10 cellular contexts compared by ENCODE assay signal in genomic region chr1:154797175-154797574, GRCh38.
"Had no signal": no experiment of that assay in that cellular context is flagged by ENCODE, and none has a peak within 500 bp of the region (broad histone marks: within the 10 kb centered on the region; RNA-seq: fewer than 3 reads in every experiment).

No MANE protein-coding gene starts in this region.

- H3K36me3 ChIP-seq: HAP-1 had no signal

- H3K4me3 ChIP-seq: GM23248, GM23338, HAP-1 had no signal

- H3K4me2 ChIP-seq: GM23338 had no signal

- H3K9ac ChIP-seq: GM23248 had no signal

- H2AFZ ChIP-seq: GM23248, GM23338 had no signal

- H3K27ac ChIP-seq: GM23248 had no signal

- ATAC-seq: GM23338, HCT116 had no signal

- H3K9me3 ChIP-seq: HAP-1 had no signal

- DNase-seq: GM23248, GOT3, H7, H9, HCEC 1CT, HFFc6 had no signal

- H3K4me1 ChIP-seq: HAP-1 had no signal

- FAIRE-seq: H54 had no signal
